ENCODE assay signal across 1 cellular context in genomic region chr22:23353004-23353403, GRCh38.
TF ChIP-seq lines count a peak whose summit lies in the region.

No MANE protein-coding gene starts in this region.

TF ChIP-seq in HepG2, 621 proteins besides CTCF, POLR2A, EP300 and RAD21 (continued from another document):
- TF ChIP-seq HINFP (CRISPR knock-in tag; IDR thresholded peaks at IDR 0.05; ENCODE audit: low read depth): no peak
